In genomic region chr14:102983496-102983895, GRCh38 we compare ENCODE assay signal across 19 cellular contexts.
DNase-seq lines count a peak whose midpoint lies in the region; ATAC-seq, FAIRE-seq and TF ChIP-seq lines count a peak whose summit lies in the region.
"Had no signal": no experiment of that assay in that cellular context is flagged by ENCODE, and none has a peak within 500 bp of the region (broad histone marks: within the 10 kb centered on the region; RNA-seq: fewer than 3 reads in every experiment).

No MANE protein-coding gene starts in this region.

- H4K8ac ChIP-seq in H1 (ENCODE audit: extremely low read depth, insufficient read depth, low read length) = peak overlapping the region; percentile 38; the same call in 1 of the 2 replicates

- no peak overlapping the region for H2BK20ac ChIP-seq in H1 (ENCODE audit: low read length)

- no peak overlapping the region for H3K56ac ChIP-seq in H1 (replicated peaks; ENCODE audit: insufficient read length, low read depth, low read length)

- TF ChIP-seq CTCF in H1 (IDR thresholded peaks at IDR 0.05; ENCODE audit: control extremely low read depth in 1 of 3, insufficient read depth in 1 of 3, low read depth in 1 of 3, low read length in 3 of 3) = no peak
- no peak for TF ChIP-seq CTCF in nephron progenitor cell (IDR thresholded peaks at IDR 0.05)
- TF ChIP-seq CTCF in lower lobe of right lung (IDR thresholded peaks at IDR 0.05) = no peak
- no peak for TF ChIP-seq CTCF in ascending aorta (IDR thresholded peaks at IDR 0.05)

- H3K79me1 ChIP-seq in H1 (ENCODE audit: low read depth, low read length) = no peaks in the 10 kb centered on the region

- no peak for ATAC-seq in lower lobe of right lung
- ATAC-seq: GM12878 had no signal

- H3K36me3 ChIP-seq in Karpas-422 (ENCODE audit: insufficient read depth, low read length) = no peaks in the 10 kb centered on the region
- peaks cover 10 to 24% (median 16%) of the 10 kb centered on the region in 4 experiments for H3K36me3 ChIP-seq in H1 (ENCODE audit: control insufficient read depth in 2 of 4, insufficient read depth in 4 of 4, low read length in 3 of 4)
- H3K36me3 ChIP-seq in lower lobe of right lung = peaks cover 84% of the 10 kb centered on the region
- H3K36me3 ChIP-seq in H7 (replicated peaks; ENCODE audit: control insufficient read depth, insufficient read depth, low read length) = peaks cover 14% of the 10 kb centered on the region
- peaks cover 64 to 92% of the 10 kb centered on the region in 2 donors for H3K36me3 ChIP-seq in ascending aorta

- POLR2A ChIA-PET in H1 (lab: Charles Lee; ENCODE audit: partially characterized antibody) = interaction anchor here (1.5 kb wide), 1 partner anchor 16 kb away, joined by 3 read pairs; no protein-coding TSS in a partner anchor

- no peak overlapping the region; the same call in 1 of the 2 replicates for H2BK5ac ChIP-seq in H1 (ENCODE audit: low read depth, low read length)

- no peak for TF ChIP-seq POLR2A in H1 (IDR thresholded peaks at IDR 0.05; ENCODE audit: control extremely low read depth in 1 of 2, low read depth in 2 of 2, low read length in 2 of 2)

- no peak overlapping the region for H3K4ac ChIP-seq in H1 (replicated peaks; ENCODE audit: insufficient read length, low read depth, low read length)

- H3K4me3 ChIP-seq in Karpas-422 (ENCODE audit: low read length) (no peak overlapping the region), H1 (ENCODE audit: extremely low read depth in 1 of 4, insufficient read depth in 2 of 4, low read depth in 3 of 4, low read length in 4 of 4) (no peak overlapping the region), lower lobe of right lung (no peak overlapping the region), H7 (ENCODE audit: insufficient read depth, low read depth, low read length) (no peak overlapping the region), ascending aorta (no peak overlapping the region)
- H3K4me3 ChIP-seq: BLaER1 treated with 17β-estradiol and CSF1 and Interleukin-3, amounts not matched to agents 10 nM and 100 nM; GM12878 had no signal

- H3K27me3 ChIP-seq in Karpas-422 (ENCODE audit: low read length) (0 out of 2 replicates have a peak, but pooled peaks cover 3% of the 10 kb centered on the region), H1 (replicated peaks in 1 of 4; ENCODE audit: control insufficient read depth in 3 of 4, extremely low read depth in 1 of 4, insufficient read depth in 3 of 4, low read length in 3 of 4) (no peaks in the 10 kb centered on the region), lower lobe of right lung (ENCODE audit: low read depth) (no peaks in the 10 kb centered on the region), H7 (ENCODE audit: control insufficient read depth, insufficient read depth, low read length) (no peaks in the 10 kb centered on the region), ascending aorta (no peaks in the 10 kb centered on the region)
- H3K27me3 ChIP-seq: BLaER1 treated with 17β-estradiol and CSF1 and Interleukin-3, amounts not matched to agents 10 nM and 100 nM had no signal

- H3K9me3 ChIP-seq in Karpas-422 (ENCODE audit: low read length) (peaks cover 4% of the 10 kb centered on the region; the same call in 1 of the 2 replicates), H1 (ENCODE audit: insufficient read depth in 2 of 2, low read depth in 1 of 2, low read length in 1 of 2) (0 out of 4 replicates have a peak, but pooled peaks cover 0 to 5% of the 10 kb centered on the region in 2 experiments), lower lobe of right lung (peaks cover 8% of the 10 kb centered on the region), ascending aorta (peaks cover 9% of the 10 kb centered on the region in 2 donors)

- H2AFZ ChIP-seq in Karpas-422 (ENCODE audit: low read length) (no peak overlapping the region), H1 (ENCODE audit: low read length) (no peak overlapping the region)

- no peak overlapping the region for H3K14ac ChIP-seq in H1 (ENCODE audit: insufficient read length)

- CTCF ChIA-PET in H1 (lab: Charles Lee; ENCODE audit: partially characterized antibody) = interaction anchor here (0.6 to 1.5 kb wide), 2 partner anchors 10 to 1536 kb away, joined by 3 to 5 read pairs; no protein-coding TSS in a partner anchor

- H3K23me2 ChIP-seq in H1 (ENCODE audit: low read depth, low read length) = no peaks in the 10 kb centered on the region

- H4K91ac ChIP-seq in H1 (replicated peaks; ENCODE audit: insufficient read length, low read length) = no peak overlapping the region

- peaks cover 10% of the 10 kb centered on the region for H3K27me3 Mint-ChIP-seq in nephron progenitor cell (ENCODE audit: low read depth, poor library complexity)
- H3K27me3 Mint-ChIP-seq: B cell had no signal

- H3K4me3 Mint-ChIP-seq in nephron progenitor cell = no peak overlapping the region
- H3K4me3 Mint-ChIP-seq: B cell; CD8-positive, alpha-beta memory T cell had no signal

- no peaks in the 10 kb centered on the region for H3K79me2 ChIP-seq in Karpas-422 (ENCODE audit: low read length)
- no peaks in the 10 kb centered on the region for H3K79me2 ChIP-seq in H1 (ENCODE audit: control insufficient read depth in 1 of 2, insufficient read depth in 2 of 2, low read length in 2 of 2)

- 94% methylated on average over 14 of the region's 14 CpGs; no CpG with 5 or more reads in 1 of the 2 experiments for WGBS in H1 (ENCODE audit: extremely low coverage in 1 of 2, insufficient coverage in 1 of 2, insufficient read length in 1 of 2, insufficient replicate concordance in 2 of 2, low coverage in 1 of 2, low lambda C conversion rate in 2 of 2, missing lambda C conversion rate in 1 of 2), 2 experiments

- DNase-seq in Karpas-422 = no peak
- no peak for DNase-seq in H1 (ENCODE audit: low read depth in 1 of 2, low spot score in 2 of 2)
- DNase-seq in nephron progenitor cell = no peak
- no peak for DNase-seq in lower lobe of right lung
- DNase-seq in H7 = no peak
- DNase-seq in frontal cortex (ENCODE audit: low spot score in 2 of 2) = no peak
- DNase-seq in ascending aorta (ENCODE audit: low spot score in 2 of 2) = no peak
- DNase-seq: CD8-positive, alpha-beta memory T cell; COR-L47; DMS 273 treated with DMSO at 0.1 percent for 48 hours; DMS53; DND-41; EL; IMR-90 had no signal

- H4K20me1 ChIP-seq in Karpas-422 (ENCODE audit: insufficient read depth, low read depth, low read length) (no peaks in the 10 kb centered on the region), H1 (replicated peaks in 1 of 2; ENCODE audit: control insufficient read depth in 1 of 2, insufficient read depth in 2 of 2, low read length in 2 of 2) (peaks cover 0 to 3% of the 10 kb centered on the region in 2 experiments)
- H4K20me1 ChIP-seq: BLaER1 treated with 17β-estradiol and CSF1 and Interleukin-3, amounts not matched to agents 10 nM and 100 nM had no signal

- H3K27ac ChIP-seq in Karpas-422 (ENCODE audit: low read length) = no peak overlapping the region
- no peak overlapping the region for H3K27ac ChIP-seq in H1 (ENCODE audit: low read depth, low read length)
- no peak overlapping the region for H3K27ac ChIP-seq in lower lobe of right lung
- no peak overlapping the region for H3K27ac ChIP-seq in ascending aorta
- H3K27ac ChIP-seq: BLaER1 treated with 17β-estradiol and CSF1 and Interleukin-3, amounts not matched to agents 10 nM and 100 nM had no signal

- peak overlapping the region; percentile 30 for H3K4me2 ChIP-seq in Karpas-422 (ENCODE audit: low read depth, low read length, poor library complexity, severe bottlenecking)
- H3K4me2 ChIP-seq in H1 (ENCODE audit: insufficient read depth in 1 of 2, low read depth in 2 of 2, low read length in 2 of 2) = no peak overlapping the region
- H3K4me2 ChIP-seq: BLaER1 treated with 17β-estradiol and CSF1 and Interleukin-3, amounts not matched to agents 10 nM and 100 nM had no signal

- H3K23ac ChIP-seq in H1 (ENCODE audit: insufficient read length) = no peak overlapping the region

- H2BK120ac ChIP-seq in H1 (replicated peaks; ENCODE audit: low read depth, low read length) = no peak overlapping the region

- no peak for TF ChIP-seq RAD21 in H1 (IDR thresholded peaks at IDR 0.05 in 1 of 2, conservative IDR thresholded peaks at IDR 0.05 in 1 of 2; ENCODE audit: low read depth in 2 of 2, low read length in 2 of 2)

- intact Hi-C loops in lower lobe of right lung (cut with DNase I) = no loop called here
- intact Hi-C loops in ascending aorta (cut with DNase I) = no loop called here

- H3K9me2 ChIP-seq in Karpas-422 (replicated peaks; ENCODE audit: insufficient read depth, low read length) = no peaks in the 10 kb centered on the region

- peaks cover 28% of the 10 kb centered on the region for H3K4me1 ChIP-seq in Karpas-422 (ENCODE audit: low read length)
- H3K4me1 ChIP-seq in H1 (replicated peaks in 1 of 4; ENCODE audit: control insufficient read depth in 3 of 4, insufficient read depth in 4 of 4, low read length in 3 of 4) = no peaks in the 10 kb centered on the region
- H3K4me1 ChIP-seq in lower lobe of right lung = no peaks in the 10 kb centered on the region
- no peaks in the 10 kb centered on the region for H3K4me1 ChIP-seq in ascending aorta

- H2BK15ac ChIP-seq in H1 (ENCODE audit: low read length) = no peak overlapping the region

- H3K9ac ChIP-seq in Karpas-422 (ENCODE audit: low read length) (no peak overlapping the region), H1 (replicated peaks in 1 of 4; ENCODE audit: extremely low read depth in 1 of 4, low read depth in 3 of 4, low read length in 3 of 4) (no peak overlapping the region)
- H3K9ac ChIP-seq: BLaER1 treated with 17β-estradiol and CSF1 and Interleukin-3, amounts not matched to agents 10 nM and 100 nM had no signal

- no peak overlapping the region for H2AK5ac ChIP-seq in H1 (ENCODE audit: low read depth, low read length)

- no peak overlapping the region for H3K18ac ChIP-seq in H1 (ENCODE audit: extremely low read depth, low read length)

- peaks cover 76% of the 10 kb centered on the region for H3K36me3 Mint-ChIP-seq in nephron progenitor cell (ENCODE audit: low read depth)

- TF ChIP-seq EP300 in H1 (IDR thresholded peaks at IDR 0.05; ENCODE audit: borderline replicate concordance in 1 of 2, low read depth in 2 of 2, low read length in 2 of 2) = no peak

- H2BK12ac ChIP-seq in H1 (ENCODE audit: low read depth, low read length) = no peak overlapping the region

- FAIRE-seq in H1 (lab: Jason Lieb, UNC) (no peak), frontal cortex (lab: Jason Lieb, UNC) (no peak)
- FAIRE-seq: GM12878, H54, HTR-8/SVneo had no signal

- H3K9me3 Mint-ChIP-seq in nephron progenitor cell = peaks cover 18% of the 10 kb centered on the region

- H4K5ac ChIP-seq in H1 (ENCODE audit: insufficient read length, low read depth, low read length) = no peak overlapping the region

- peaks cover 13% of the 10 kb centered on the region for H3K4me1 Mint-ChIP-seq in nephron progenitor cell
- H3K4me1 Mint-ChIP-seq: CD8-positive, alpha-beta memory T cell had no signal

- H3K27ac Mint-ChIP-seq in nephron progenitor cell = peak overlapping the region; percentile 77
- H3K27ac Mint-ChIP-seq: B cell; CD8-positive, alpha-beta memory T cell had no signal

TF ChIP-seq in H1, 55 proteins besides CTCF, POLR2A, EP300 and RAD21 (continues in another document):
- TF ChIP-seq KDM1A (IDR thresholded peaks at IDR 0.05; ENCODE audit: borderline replicate concordance, low read length) (no peak), TAF1 (IDR thresholded peaks at IDR 0.05; ENCODE audit: low read depth, low read length) (no peak), CEBPB (IDR thresholded peaks at IDR 0.05; ENCODE audit: low read depth, low read length) (no peak)
